In genomic region chr2:233535276-233535675, GRCh38 we compare ENCODE assay signal across 21 cellular contexts. TPM values are rescaled to one million over a fixed set of nuclear protein-coding genes. Genes with fewer than 3 reads are reported as not detected.
DNase-seq lines count a peak whose midpoint lies in the region; ATAC-seq and TF ChIP-seq lines count a peak whose summit lies in the region.
"Had no signal": no experiment of that assay in that cellular context is flagged by ENCODE, and none has a peak within 500 bp of the region (broad histone marks: within the 10 kb centered on the region; RNA-seq: fewer than 3 reads in every experiment).

No MANE protein-coding gene starts in this region.

- H4K20me1 ChIP-seq in Karpas-422 (ENCODE audit: insufficient read depth, low read depth, low read length) = no peaks in the 10 kb centered on the region
- H4K20me1 ChIP-seq: BLaER1 treated with 17β-estradiol and CSF1 and Interleukin-3, amounts not matched to agents 10 nM and 100 nM had no signal

- intact Hi-C loops in left lung (cut with DNase I) = no loop called here
- intact Hi-C loops in upper lobe of right lung (cut with DNase I) = no loop called here

- H3K4me1 Mint-ChIP-seq in immature natural killer cell = no peaks in the 10 kb centered on the region
- H3K4me1 Mint-ChIP-seq: CD4-positive, alpha-beta memory T cell had no signal

- H3K27me3 ChIP-seq in Karpas-422 (ENCODE audit: low read length) (no peaks in the 10 kb centered on the region), left lung (no peaks in the 10 kb centered on the region), upper lobe of right lung (no peaks in the 10 kb centered on the region)
- H3K27me3 ChIP-seq: BLaER1 treated with 17β-estradiol and CSF1 and Interleukin-3, amounts not matched to agents 10 nM and 100 nM; MG63 had no signal

- peak; percentile 59 for ATAC-seq in left lung
- peak; percentile 49 for ATAC-seq in upper lobe of right lung
- ATAC-seq: PC-3 had no signal

- H3K27ac Mint-ChIP-seq in immature natural killer cell = no peak overlapping the region
- H3K27ac Mint-ChIP-seq: CD4-positive, alpha-beta memory T cell had no signal

- H3K9me2 ChIP-seq in Karpas-422 (replicated peaks; ENCODE audit: insufficient read depth, low read length) = no peaks in the 10 kb centered on the region

- H3K36me3 ChIP-seq in Karpas-422 (ENCODE audit: insufficient read depth, low read length) (no peaks in the 10 kb centered on the region), left lung (peaks cover 0 to 14% of the 10 kb centered on the region in 2 donors), upper lobe of right lung (peaks cover 43% of the 10 kb centered on the region)

- H3K4me3 ChIP-seq in Karpas-422 (ENCODE audit: low read length) (no peak overlapping the region), left lung (no peak overlapping the region), upper lobe of right lung (no peak overlapping the region)
- H3K4me3 ChIP-seq: BLaER1 treated with 17β-estradiol and CSF1 and Interleukin-3, amounts not matched to agents 10 nM and 100 nM; MG63 had no signal

- no peak overlapping the region for H3K27ac ChIP-seq in Karpas-422 (ENCODE audit: low read length)
- peak overlapping the region in 1 of 2 donors; percentile 5 for H3K27ac ChIP-seq in left lung
- no peak overlapping the region for H3K27ac ChIP-seq in upper lobe of right lung
- H3K27ac ChIP-seq: BLaER1 treated with 17β-estradiol and CSF1 and Interleukin-3, amounts not matched to agents 10 nM and 100 nM had no signal

- peaks cover 0 to 2% (median 0%) of the 10 kb centered on the region in 3 donors for H3K27me3 Mint-ChIP-seq in immature natural killer cell (ENCODE audit: low read depth in 3 of 3)
- H3K27me3 Mint-ChIP-seq: CD4-positive, alpha-beta memory T cell had no signal

- H3K4me2 ChIP-seq in Karpas-422 (ENCODE audit: low read depth, low read length, poor library complexity, severe bottlenecking) = no peak overlapping the region
- H3K4me2 ChIP-seq: BLaER1 treated with 17β-estradiol and CSF1 and Interleukin-3, amounts not matched to agents 10 nM and 100 nM had no signal

- no peaks in the 10 kb centered on the region for H3K79me2 ChIP-seq in Karpas-422 (ENCODE audit: low read length)

- H2AFZ ChIP-seq in Karpas-422 (ENCODE audit: low read length) = no peak overlapping the region

- H3K4me1 ChIP-seq in Karpas-422 (ENCODE audit: low read length) (peaks cover 11% of the 10 kb centered on the region), left lung (no peaks in the 10 kb centered on the region), upper lobe of right lung (no peaks in the 10 kb centered on the region)
- H3K4me1 ChIP-seq: Caco-2 had no signal

- H3K9ac ChIP-seq in Karpas-422 (ENCODE audit: low read length) = no peak overlapping the region
- H3K9ac ChIP-seq: BLaER1 treated with 17β-estradiol and CSF1 and Interleukin-3, amounts not matched to agents 10 nM and 100 nM had no signal

- H3K9me3 Mint-ChIP-seq in immature natural killer cell = no peaks in the 10 kb centered on the region
- H3K9me3 Mint-ChIP-seq: CD4-positive, alpha-beta memory T cell had no signal

- TF ChIP-seq CTCF in left lung (IDR thresholded peaks at IDR 0.05) (no peak), upper lobe of right lung (IDR thresholded peaks at IDR 0.05) (no peak)

- peaks cover 7 to 31% (median 30%) of the 10 kb centered on the region in 3 donors for H3K36me3 Mint-ChIP-seq in immature natural killer cell

- H3K9me3 ChIP-seq in Karpas-422 (ENCODE audit: low read length) (no peaks in the 10 kb centered on the region), left lung (no peaks in the 10 kb centered on the region), upper lobe of right lung (no peaks in the 10 kb centered on the region)
- H3K9me3 ChIP-seq: Caco-2, MG63 had no signal

- H3K4me3 Mint-ChIP-seq in immature natural killer cell = no peak overlapping the region
- H3K4me3 Mint-ChIP-seq: CD4-positive, alpha-beta memory T cell had no signal

- DNase-seq in AG20443 (ENCODE audit: low spot score) (peak; percentile 10), Karpas-422 (peak; percentile 27), left lung (no peak), upper lobe of right lung (no peak), immature natural killer cell (no peak), superior temporal gyrus (ENCODE audit: extremely low spot score) (no peak), T-helper 2 cell (no peak)
- DNase-seq: Caco-2; CD4-positive, alpha-beta memory T cell; DMS 273 treated with DMSO at 0.1 percent for 48 hours; DMS79 treated with DMSO at 0.1 percent for 48 hours; MG63; NCI-H1048; NCI-H1417 treated with DMSO at 0.1 percent for 48 hours; NCI-H187; NCI-H446; NCI-H526; PC-3; Right ventricle myocardium superior; SW 1271 had no signal

RNA-seq across cellular contexts. Expression of gene USP40, which starts 31.3 kb away (rescaled TPM):
- total RNA-seq in Karpas-422 (2014; rRNA removed; shearing (Covaris generic); ENCODE audit: low replicate concordance) = 7.9 and 9.5 TPM in 2 replicates
- total RNA-seq in left lung = 10 to 100 TPM; 40.0 to 43.1 TPM
- 47.6 TPM for total RNA-seq in upper lobe of right lung
- polyA plus RNA-seq in immature natural killer cell = 1 to 10 TPM; 3.4 to 8.6 (median 5.1) TPM

Comparison
In these comparisons a context has a peak if more than half of its experiments do, and no peak if none do; other contexts are left out.
1. DNase-seq: peak in AG20443 (single experiment) and Karpas-422 (single experiment); none in left lung (0 of 2), upper lobe of right lung (single experiment), immature natural killer cell (0 of 3), superior temporal gyrus (single experiment) and T-helper 2 cell (0 of 5).